In genomic region chr19:984165-984967, GRCh38 we compare ENCODE assay signal across 8 cellular contexts. TPM values are rescaled to one million over a fixed set of nuclear protein-coding genes. Genes with fewer than 3 reads are reported as not detected.
DNase-seq lines count a peak whose midpoint lies in the region; ATAC-seq, FAIRE-seq and TF ChIP-seq lines count a peak whose summit lies in the region.

Gene WDR18, plus strand, starts transcription at chr19:984345. Its CDS starts 9 bp downstream, at chr19:984354.

- no peaks in the 10 kb centered on the region for H3K9me3 Mint-ChIP-seq in activated naive CD4-positive, alpha-beta T cell treated with anti-CD3 and anti-CD28 coated beads, Interleukin-2, amount 50 U/mL, for 72 hours
- H3K9me3 Mint-ChIP-seq in osteocyte (ENCODE audit: unreplicated experiment), result no peaks in the 10 kb centered on the region

- H3K4me3 ChIP-seq in DOHH2 (ENCODE audit: low read length) (peak within 1 kb of the TSS; percentile 79), testis (peak within 1 kb of the TSS; percentile 90 to 100)

- TF ChIP-seq CTCF in DOHH2 (IDR thresholded peaks at IDR 0.05; ENCODE audit: low read depth, low read length, poor library complexity, severe bottlenecking) (no peak), osteocyte (IDR thresholded peaks at IDR 0.05) (no peak), testis (IDR thresholded peaks at IDR 0.05) (peak in 2 of 3 experiments; percentile 16 to 47)

- H3K36me3 ChIP-seq in DOHH2 (ENCODE audit: control insufficient read depth, low read length) (peaks cover 30% of the 10 kb centered on the region), testis (ENCODE audit: low read depth, missing control alignments) (no peaks in the 10 kb centered on the region)

- H3K9me3 ChIP-seq in DOHH2 (ENCODE audit: control insufficient read depth, insufficient read depth, low read length) (no peaks in the 10 kb centered on the region), testis (no peaks in the 10 kb centered on the region)

- FAIRE-seq in H54 (lab: Jason Lieb, UNC), result no peak

- H3K4me1 Mint-ChIP-seq in osteocyte (ENCODE audit: unreplicated experiment), result peaks cover 27% of the 10 kb centered on the region

- no peaks in the 10 kb centered on the region for H3K27me3 Mint-ChIP-seq in osteocyte (ENCODE audit: unreplicated experiment)

- H3K27ac ChIP-seq in DOHH2 (ENCODE audit: low read depth, low read length), result peak within 1 kb of the TSS; percentile 30; the same call in 1 of the 2 replicates
- peak within 1 kb of the TSS; percentile 76 to 96 for H3K27ac ChIP-seq in testis

- no peaks in the 10 kb centered on the region for H3K9me2 ChIP-seq in DOHH2 (replicated peaks; ENCODE audit: control insufficient read depth, low read length)

- WGBS in testis, 2 donors, result 1% methylated on average over 31 to 73 of the region's 78 CpGs

- H3F3A ChIP-seq in DOHH2 (ENCODE audit: control insufficient read depth, insufficient read depth), result peaks cover 4% of the 10 kb centered on the region

- H3K4me1 ChIP-seq in DOHH2 (ENCODE audit: control insufficient read depth, low read length) (peaks cover 20% of the 10 kb centered on the region), testis (peaks cover 5% of the 10 kb centered on the region)

- TF ChIP-seq POLR2A in H54 (IDR thresholded peaks at IDR 0.05; ENCODE audit: low read depth, low read length) (peak; percentile 53), testis (IDR thresholded peaks at IDR 0.05) (no peak)

- H3K4me3 Mint-ChIP-seq in osteocyte (ENCODE audit: unreplicated experiment), result peak within 1 kb of the TSS; percentile 95

- peaks cover 17% of the 10 kb centered on the region for H3K79me2 ChIP-seq in DOHH2 (ENCODE audit: control insufficient read depth, low read length)

- H3K27ac Mint-ChIP-seq in activated naive CD4-positive, alpha-beta T cell treated with anti-CD3 and anti-CD28 coated beads, Interleukin-2, amount 50 U/mL, for 72 hours, result peak within 1 kb of the TSS; percentile 82 to 97
- peak within 1 kb of the TSS; percentile 94 for H3K27ac Mint-ChIP-seq in osteocyte (ENCODE audit: unreplicated experiment)

- H3K36me3 Mint-ChIP-seq in activated naive CD4-positive, alpha-beta T cell treated with anti-CD3 and anti-CD28 coated beads, Interleukin-2, amount 50 U/mL, for 72 hours, result peaks cover 5 to 10% of the 10 kb centered on the region in 2 donors
- H3K36me3 Mint-ChIP-seq in osteocyte (ENCODE audit: unreplicated experiment), result peaks cover 14% of the 10 kb centered on the region

- peak; percentile 96 for DNase-seq in H54 (ENCODE audit: insufficient read length, low spot score)
- DNase-seq in MV-4-11 (lab: John Stamatoyannopoulos, UW), result peak; percentile 88
- DNase-seq in activated naive CD4-positive, alpha-beta T cell treated with anti-CD3 and anti-CD28 coated beads, Interleukin-2, amount 50 U/mL, for 72 hours (ENCODE audit: low spot score in 2 of 2), result peak; percentile 90 to 92
- DNase-seq in glomerular visceral epithelial cell (ENCODE audit: extremely low spot score), result peak; percentile 89
- DNase-seq in osteocyte (ENCODE audit: extremely low spot score, unreplicated experiment), result peak; percentile 97
- DNase-seq in testis, result peak; percentile 96

- ATAC-seq in SK-N-SH treated with all-trans-retinoic acid at 6 μM for 48 hours, result peak; percentile 89
- peak; percentile 89 to 93 for ATAC-seq in activated naive CD4-positive, alpha-beta T cell treated with anti-CD3 and anti-CD28 coated beads, Interleukin-2, amount 50 U/mL, for 72 hours

- no peaks in the 10 kb centered on the region for H4K20me1 ChIP-seq in DOHH2 (ENCODE audit: control insufficient read depth, insufficient read depth, low read depth, low read length)

- intact Hi-C loops in testis (cut with DNase I; ENCODE audit: low total_unique reads), result loop anchor here (5.0 kb wide), 1 partner anchor 57 kb away; the partner anchor contains the start of gene ARID3A

- H3K27me3 ChIP-seq in DOHH2 (ENCODE audit: control insufficient read depth, low read length) (peaks cover 10% of the 10 kb centered on the region), testis (no peaks in the 10 kb centered on the region)

- H3K4me2 ChIP-seq in DOHH2 (ENCODE audit: low read length), result peak within 1 kb of the TSS; percentile 85

TF ChIP-seq in SK-N-SH treated with all-trans-retinoic acid at 6 μM for 48 hours, 23 proteins besides CTCF, POLR2A, EP300 and RAD21:
- TF ChIP-seq TOX (CRISPR knock-in tag; IDR thresholded peaks at IDR 0.05; ENCODE audit: borderline replicate concordance) (no peak), PATZ1 (CRISPR knock-in tag; IDR thresholded peaks at IDR 0.05; ENCODE audit: borderline replicate concordance) (no peak), CSRNP3 (CRISPR knock-in tag; IDR thresholded peaks at IDR 0.05) (no peak), ZFP3 (CRISPR knock-in tag; IDR thresholded peaks at IDR 0.05) (no peak), ZFP30 (CRISPR knock-in tag; IDR thresholded peaks at IDR 0.05) (no peak), CREB5 (CRISPR knock-in tag; IDR thresholded peaks at IDR 0.05; ENCODE audit: low read depth) (no peak), ZC3H10 (CRISPR knock-in tag; IDR thresholded peaks at IDR 0.05) (no peak), TCF4 (CRISPR knock-in tag; IDR thresholded peaks at IDR 0.05; ENCODE audit: borderline replicate concordance) (no peak)

RNA-seq across cellular contexts. Expression of gene WDR18, which starts in this region (rescaled TPM):
- total RNA-seq in activated naive CD4-positive, alpha-beta T cell treated with anti-CD3 and anti-CD28 coated beads, Interleukin-2, amount 50 U/mL, for 72 hours, result 10 to 100 TPM; 55.5 to 83.8 TPM
- total RNA-seq in osteocyte, result 60.2 and 61.2 TPM in 2 replicates
- 100 to 1,000 TPM in 1 of 2 donors, 10 to 100 TPM in 1; 70.9 to 108 TPM for total RNA-seq in testis
- 38.7 TPM for polyA plus RNA-seq in testis (ENCODE audit: insufficient read depth, low read depth, low replicate concordance)

Comparison
In these comparisons a context has a peak if more than half of its experiments do, and no peak if none do; other contexts are left out.
1. Peak in every context shown above with its lines: DNase-seq, ATAC-seq, H3K4me3 ChIP-seq and H3K27ac ChIP-seq.
2. CTCF ChIP-seq: peak in testis (2 of 3); none in DOHH2 (single experiment) and osteocyte (single experiment).